ENCODE assay signal across 1 cellular context in genomic region chr11:35907648-35908431, GRCh38.
TF ChIP-seq lines count a peak whose summit lies in the region.

No MANE protein-coding gene starts in this region.

TF ChIP-seq in GM12878, 131 proteins besides CTCF, POLR2A, EP300 and RAD21 (continued from another document):
- peak; percentile 58 for TF ChIP-seq IKZF1 (conservative IDR thresholded peaks at IDR 0.05)
- peak; percentile 54 for TF ChIP-seq SKIL (IDR thresholded peaks at IDR 0.05; ENCODE audit: low read depth, poor library complexity, severe bottlenecking)
- TF ChIP-seq BHLHE40 (IDR thresholded peaks at IDR 0.05; ENCODE audit: borderline replicate concordance in 1 of 2, low read depth in 2 of 2, low read length in 1 of 2), result peak; percentile 89 to 90
- TF ChIP-seq MTA2 (IDR thresholded peaks at IDR 0.05; ENCODE audit: low read depth), result peak; percentile 52
- TF ChIP-seq ZNF24 (IDR thresholded peaks at IDR 0.05), result peak; percentile 58; the same call in 1 of the 2 replicates
- TF ChIP-seq DPF2 (IDR thresholded peaks at IDR 0.05), result peak; percentile 62; the same call in 1 of the 2 replicates
- peak; percentile 71 for TF ChIP-seq RUNX3 (IDR thresholded peaks at IDR 0.05; ENCODE audit: low read length)
- TF ChIP-seq ETV6 (conservative IDR thresholded peaks at IDR 0.05 in 1 of 2, IDR thresholded peaks at IDR 0.05 in 1 of 2; ENCODE audit: borderline replicate concordance in 1 of 2, low read depth in 1 of 2), result peak in 1 of 2 experiments; percentile 81; a peak in 2 of 4 replicates
- peak; percentile 54; the same call in 1 of the 2 replicates for TF ChIP-seq ATF2 (IDR thresholded peaks at IDR 0.05; ENCODE audit: low read length)
- TF ChIP-seq USF2 (IDR thresholded peaks at IDR 0.05; ENCODE audit: borderline replicate concordance, low read depth, low read length), result no peak; the same call in 1 of the 2 replicates
- peak; percentile 57 for TF ChIP-seq ATF7 (IDR thresholded peaks at IDR 0.05; ENCODE audit: low read depth)
- peak; percentile 86 to 89 for TF ChIP-seq IKZF2 (IDR thresholded peaks at IDR 0.05)
- TF ChIP-seq CREM (IDR thresholded peaks at IDR 0.05; ENCODE audit: low read depth), result peak; percentile 35; the same call in 1 of the 2 replicates
- no peak for TF ChIP-seq NFXL1 (IDR thresholded peaks at IDR 0.05; ENCODE audit: borderline replicate concordance)
- no peak for TF ChIP-seq SIN3A (IDR thresholded peaks at IDR 0.05; ENCODE audit: low read depth, low read length)
- peak; percentile 59; the same call in 1 of the 2 replicates for TF ChIP-seq FOXM1 (IDR thresholded peaks at IDR 0.05; ENCODE audit: low read depth, low read length)
- peak; percentile 30 for TF ChIP-seq MEF2B (IDR thresholded peaks at IDR 0.05; ENCODE audit: partially characterized antibody, poor library complexity, severe bottlenecking)
- TF ChIP-seq RAD51 (IDR thresholded peaks at IDR 0.05), result peak; percentile 49; the same call in 1 of the 2 replicates
- TF ChIP-seq JUND (IDR thresholded peaks at IDR 0.05; ENCODE audit: low read depth, low read length), result peak; percentile 52; the same call in 1 of the 2 replicates
- no peak for TF ChIP-seq TAF1 (IDR thresholded peaks at IDR 0.05; ENCODE audit: borderline replicate concordance, low read depth, low read length)
